ENCODE assay signal across 9 cellular contexts in the genomic region with DNA sequence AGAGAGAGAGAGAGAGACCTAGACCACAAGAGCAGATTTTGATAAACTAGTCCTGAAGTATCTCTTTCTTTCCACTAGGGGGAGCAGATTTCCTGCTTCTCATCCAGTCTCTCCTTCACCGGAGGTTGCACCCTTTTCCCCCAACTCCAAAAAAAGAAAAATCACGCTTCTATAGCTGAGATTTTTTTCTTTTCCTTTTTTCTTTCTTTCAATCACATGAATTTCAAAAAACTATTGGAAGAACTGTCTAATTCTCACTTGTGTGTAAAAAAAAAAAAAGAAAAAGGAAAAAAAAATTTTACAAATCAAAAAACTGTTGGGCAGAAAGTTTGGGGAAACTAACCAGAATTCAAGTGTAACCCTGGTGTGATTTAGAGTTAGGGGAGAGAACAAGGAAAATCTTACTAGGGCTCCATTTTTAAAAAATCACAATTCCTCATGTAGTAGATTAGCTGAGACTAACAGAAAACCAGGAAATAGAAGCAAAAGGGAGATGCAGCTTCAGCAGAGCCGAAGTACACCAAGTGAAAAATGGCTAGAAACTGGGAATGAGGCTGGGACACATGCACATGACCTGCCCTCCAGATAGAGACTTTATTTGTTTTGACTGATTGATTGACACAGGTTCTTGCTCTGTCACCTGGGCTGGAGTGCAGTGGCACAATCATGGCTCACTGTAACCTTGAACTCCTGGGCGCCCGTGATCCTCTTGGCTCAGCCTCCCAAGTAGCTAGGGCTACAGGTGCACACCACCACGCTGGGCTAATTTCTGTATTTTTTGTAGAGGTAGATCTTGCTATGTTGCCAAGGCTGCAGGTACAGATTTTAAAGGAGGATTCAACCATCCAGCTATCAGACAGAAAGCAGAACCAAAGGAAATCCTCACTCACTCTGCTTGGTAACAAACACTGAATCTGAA. TPM values are rescaled to one million over a fixed set of nuclear protein-coding genes. Genes with fewer than 3 reads are reported as not detected.
DNase-seq lines count a peak whose midpoint lies in the region; ATAC-seq and TF ChIP-seq lines count a peak whose summit lies in the region.
"Had no signal": no experiment of that assay in that cellular context is flagged by ENCODE, and none has a peak within 500 bp of the region (broad histone marks: within the 10 kb centered on the region; RNA-seq: fewer than 3 reads in every experiment).

No MANE protein-coding gene starts in this region.

- no peak overlapping the region for H3K4me3 ChIP-seq in fibroblast of mammary gland (ENCODE audit: control insufficient read depth, low read depth, low read length)

- no peaks in the 10 kb centered on the region for H3K27me3 Mint-ChIP-seq in neural crest cell (ENCODE audit: low read depth)
- H3K27me3 Mint-ChIP-seq: central memory CD8-positive, alpha-beta T cell had no signal

- ATAC-seq in GM18519 (IDR thresholded peaks at IDR 0.05; ENCODE audit: low FRiP score, unreplicated experiment) = no peak

- DNase-seq in A172 (ENCODE audit: low spot score) (peak; percentile 69), NCI-H1105 (lab: John Stamatoyannopoulos, UW) (peak; percentile 20), SKM-1 treated with dmso at 0.1 percent for 144 hours (lab: John Stamatoyannopoulos, UW; ENCODE audit: unreplicated experiment) (peak; percentile 80), fibroblast of mammary gland (ENCODE audit: low read depth) (peak; percentile 70), neural crest cell (ENCODE audit: low read depth, low spot score) (no peak)
- no peak for DNase-seq in activated effector memory CD4-positive, alpha-beta T cell treated with anti-CD3 and anti-CD28 coated beads, Interleukin-2, amount 50 U/mL, for 16 hours

- peaks cover 4% of the 10 kb centered on the region for H3K9me3 Mint-ChIP-seq in neural crest cell
- H3K9me3 Mint-ChIP-seq: central memory CD8-positive, alpha-beta T cell had no signal

- H3K4me3 Mint-ChIP-seq in neural crest cell = no peak overlapping the region
- H3K4me3 Mint-ChIP-seq: central memory CD8-positive, alpha-beta T cell had no signal

- peaks cover 2% of the 10 kb centered on the region for H3K36me3 Mint-ChIP-seq in neural crest cell (ENCODE audit: low read depth)

- no peak overlapping the region for H3K27ac Mint-ChIP-seq in neural crest cell (ENCODE audit: unreplicated experiment)

- no peaks in the 10 kb centered on the region for H3K4me1 Mint-ChIP-seq in neural crest cell
- H3K4me1 Mint-ChIP-seq: central memory CD8-positive, alpha-beta T cell had no signal

- TF ChIP-seq CTCF in GM12872 (IDR thresholded peaks at IDR 0.05; ENCODE audit: insufficient read depth, low read depth, low read length) (peak; percentile 80), fibroblast of mammary gland (conservative IDR thresholded peaks at IDR 0.05; ENCODE audit: control insufficient read depth, insufficient read depth, low read depth, low read length) (peak; percentile 81), neural crest cell (conservative IDR thresholded peaks at IDR 0.05) (peak; percentile 81)

RNA-seq across cellular contexts. Expression of a gene that starts 27.1 kb away (rescaled TPM):
- total RNA-seq in A172 (2014; rRNA removed; shearing (Covaris generic)) = 109 and 124 TPM in 2 replicates
- total RNA-seq in neural crest cell = 41.4 and 48.1 TPM in 2 replicates

RNA-seq across cellular contexts. Expression of a gene that starts 27.2 kb away (rescaled TPM):
- total RNA-seq in A172 (2014; rRNA removed; shearing (Covaris generic)) = 56.7 and 61.3 TPM in 2 replicates
- total RNA-seq in neural crest cell = 90.8 and 92.7 TPM in 2 replicates

RNA-seq across cellular contexts. Expression of a gene that starts 39.7 kb away (rescaled TPM):
- total RNA-seq in A172 (2014; rRNA removed; shearing (Covaris generic)) = 18.3 and 19.0 TPM in 2 replicates
- total RNA-seq in neural crest cell = 33.1 and 34.4 TPM in 2 replicates

RNA-seq across cellular contexts. Expression of a gene that starts 40.0 kb away (rescaled TPM):
- 3.3 and 3.4 TPM in 2 replicates for total RNA-seq in A172 (2014; rRNA removed; shearing (Covaris generic))
- 3.6 and 4.5 TPM in 2 replicates for total RNA-seq in neural crest cell

RNA-seq across cellular contexts. Expression of a gene that starts 50.1 kb away (rescaled TPM):
- 32.4 and 68.3 TPM in 2 replicates for total RNA-seq in A172 (2014; rRNA removed; shearing (Covaris generic))
- total RNA-seq in neural crest cell = not detected in 2 replicates

Comparison
In these comparisons a context has a peak if more than half of its experiments do, and no peak if none do; other contexts are left out.
1. DNase-seq: peak in A172 (single experiment), NCI-H1105 (single experiment), SKM-1 treated with dmso at 0.1 percent for 144 hours (single experiment) and fibroblast of mammary gland (single experiment); none in neural crest cell (single experiment) and activated effector memory CD4-positive, alpha-beta T cell treated with anti-CD3 and anti-CD28 coated beads, Interleukin-2, amount 50 U/mL, for 16 hours (single experiment).
2. Peak in every context shown above with its lines, with median percentiles within 50 percentile points of each other: CTCF ChIP-seq.